ENCODE assay signal across 8 cellular contexts in the genomic region with DNA sequence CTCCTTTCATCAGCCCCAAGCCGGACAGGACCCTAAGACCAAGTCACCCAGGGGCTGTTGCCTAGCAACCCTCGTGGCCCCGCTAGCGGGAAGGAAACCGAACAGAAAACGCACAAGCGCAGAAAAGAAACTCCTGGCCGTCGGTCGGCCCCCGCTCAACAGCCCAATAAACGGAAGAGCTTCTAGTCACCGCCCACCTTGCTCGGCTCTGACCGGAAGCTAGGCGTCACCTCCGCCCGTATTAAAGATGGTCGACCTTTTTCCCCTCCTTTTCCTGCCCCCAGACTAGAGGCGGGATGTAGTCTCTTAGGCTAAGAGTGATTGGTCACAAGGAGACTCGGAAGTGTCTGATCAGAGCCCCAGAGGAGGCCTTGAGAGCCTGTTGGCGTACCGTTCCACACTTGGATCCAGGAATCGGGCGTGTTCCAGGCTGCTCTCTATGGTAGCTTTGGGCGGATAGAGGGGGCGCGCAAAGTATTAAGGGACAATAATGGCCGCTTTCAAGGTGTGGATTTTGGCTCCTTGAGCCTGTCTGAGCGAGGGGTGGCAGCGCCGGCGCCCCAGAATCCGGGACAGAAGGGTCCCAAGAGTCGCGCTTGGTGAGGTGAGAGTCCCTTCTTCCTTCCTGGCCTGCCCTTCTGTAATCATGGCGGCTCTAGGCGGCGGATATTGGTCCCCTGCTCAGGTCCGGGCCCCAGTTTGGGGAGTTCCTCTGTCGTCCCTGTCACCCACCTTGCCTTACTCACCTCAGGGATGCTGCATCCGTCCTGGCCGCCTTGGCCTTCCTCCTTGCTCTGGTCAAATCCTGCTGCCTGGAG. TPM values are rescaled to one million over a fixed set of nuclear protein-coding genes. Genes with fewer than 3 reads are reported as not detected.
DNase-seq lines count a peak whose midpoint lies in the region; ATAC-seq and TF ChIP-seq lines count a peak whose summit lies in the region.

Gene DHX38, plus strand, starts transcription at position 400 of the 818 bp plus-strand sequence. CDS start 2,311 bp downstream, outside the sequence.
Gene TXNL4B, minus strand, starts transcription at position 173 of the 818 bp plus-strand sequence. CDS start 2,871 bp downstream, outside the sequence.

- H3K27me3 Mint-ChIP-seq in T-helper 2 cell treated with Interferon-gamma antibody and Interleukin-4, amounts not matched to agents 5 μg/mL and 100 μg/mL, for 36 hours (ENCODE audit: low read depth) = no peaks in the 10 kb centered on the region

- peak within 1 kb of the TSS; percentile 98 for H3K4me3 Mint-ChIP-seq in T-helper 2 cell treated with Interferon-gamma antibody and Interleukin-4, amounts not matched to agents 5 μg/mL and 100 μg/mL, for 36 hours

- H3K4me1 ChIP-seq in ascending aorta (peaks cover 12 to 25% of the 10 kb centered on the region in 2 donors), right cardiac atrium (ENCODE audit: control insufficient read depth, insufficient read depth, low read length) (peaks cover 3% of the 10 kb centered on the region), uterus (no peaks in the 10 kb centered on the region)

- H3K9me3 ChIP-seq in ascending aorta (no peaks in the 10 kb centered on the region), right cardiac atrium (ENCODE audit: control insufficient read depth, low read length) (no peaks in the 10 kb centered on the region), uterus (no peaks in the 10 kb centered on the region)

- peaks cover 36% of the 10 kb centered on the region for H3K4me1 Mint-ChIP-seq in T-helper 2 cell treated with Interferon-gamma antibody and Interleukin-4, amounts not matched to agents 5 μg/mL and 100 μg/mL, for 36 hours (ENCODE audit: low read depth)

- ATAC-seq in GM18502 (IDR thresholded peaks at IDR 0.05; ENCODE audit: poor library complexity, unreplicated experiment) = peak; percentile 98
- peak; percentile 98 for ATAC-seq in HG02970 (IDR thresholded peaks at IDR 0.05; ENCODE audit: low FRiP score, unreplicated experiment)
- peak; percentile 100 for ATAC-seq in right cardiac atrium

- peak within 1 kb of the TSS; percentile 99 for H3K27ac Mint-ChIP-seq in T-helper 2 cell treated with Interferon-gamma antibody and Interleukin-4, amounts not matched to agents 5 μg/mL and 100 μg/mL, for 36 hours

- peaks cover 40% of the 10 kb centered on the region for H3K36me3 Mint-ChIP-seq in T-helper 2 cell treated with Interferon-gamma antibody and Interleukin-4, amounts not matched to agents 5 μg/mL and 100 μg/mL, for 36 hours (ENCODE audit: low read depth)

- H3K4me3 ChIP-seq in ascending aorta (peak within 1 kb of the TSS; percentile 75 to 87), right cardiac atrium (ENCODE audit: low read length) (peak within 1 kb of the TSS; percentile 72), uterus (peak within 1 kb of the TSS; percentile 81 to 98)

- DNase-seq in NCI-H1930 (lab: John Stamatoyannopoulos, UW) (peak; percentile 91 to 93), ascending aorta (ENCODE audit: low spot score in 2 of 2) (peak; percentile 88 to 97), right cardiac atrium (peak; percentile 94 to 97 (median 95)), pulmonary artery endothelial cell (ENCODE audit: low read depth, low spot score) (peak; percentile 97), uterus (peak; percentile 91 to 96)
- DNase-seq in T-helper 2 cell treated with Interferon-gamma antibody and Interleukin-4, amounts not matched to agents 5 μg/mL and 100 μg/mL, for 36 hours (ENCODE audit: low spot score) = peak; percentile 94

- under 1% methylated on average over 43 of the region's 43 CpGs for WGBS in right cardiac atrium

- no peak for TF ChIP-seq CTCF in ascending aorta (IDR thresholded peaks at IDR 0.05)
- peak in 2 of 4 experiments; percentile 4 to 20 for TF ChIP-seq CTCF in uterus (IDR thresholded peaks at IDR 0.05)

- intact Hi-C loops in ascending aorta (cut with DNase I) = loop anchor here (1.0 to 10.0 kb wide), 4 partner anchors 85 to 609 kb away; partner anchors contain the start of genes DHODH and PHLPP2
- intact Hi-C loops in right cardiac atrium (cut with DNase I) = loop anchor here in 1 of 4 donors (10.0 kb wide), 1 partner anchor 79 kb away; no protein-coding TSS in a partner anchor
- intact Hi-C loops in uterus (cut with DNase I; ENCODE audit: low total_unique reads) = no loop called here

- TF ChIP-seq POLR2A in uterus (IDR thresholded peaks at IDR 0.05) = peak; percentile 71 to 77

- H3K9me3 Mint-ChIP-seq in T-helper 2 cell treated with Interferon-gamma antibody and Interleukin-4, amounts not matched to agents 5 μg/mL and 100 μg/mL, for 36 hours = no peaks in the 10 kb centered on the region

- peaks cover 29 to 43% of the 10 kb centered on the region in 2 donors for H3K36me3 ChIP-seq in ascending aorta
- H3K36me3 ChIP-seq in uterus = no peaks in the 10 kb centered on the region

- H3K27me3 ChIP-seq in ascending aorta (no peaks in the 10 kb centered on the region), right cardiac atrium (ENCODE audit: control insufficient read depth, insufficient read depth) (no peaks in the 10 kb centered on the region), uterus (no peaks in the 10 kb centered on the region)

- H3K27ac ChIP-seq in ascending aorta = peak within 1 kb of the TSS; percentile 84 to 92
- H3K27ac ChIP-seq in right cardiac atrium (ENCODE audit: low read length) = peak within 1 kb of the TSS; percentile 95
- peak within 1 kb of the TSS; percentile 90 to 91 for H3K27ac ChIP-seq in uterus

RNA-seq across cellular contexts. Expression of gene DHX38, which starts in this region (rescaled TPM):
- total RNA-seq in ascending aorta (11.7 TPM), right cardiac atrium (10 to 100 TPM; 37.2 to 45.9 (median 43.1) TPM), pulmonary artery endothelial cell (96.2 and 125 TPM in 2 replicates), uterus (10 to 100 TPM; 12.8 to 73.6 (median 41.5) TPM)
- 27.7 TPM for polyA plus RNA-seq in right cardiac atrium

RNA-seq across cellular contexts. Expression of gene TXNL4B, which starts in this region (rescaled TPM):
- total RNA-seq in ascending aorta (2.4 TPM), right cardiac atrium (1 to 10 TPM; 4.5 to 7.9 (median 5.4) TPM), pulmonary artery endothelial cell (4.0 and 9.1 TPM in 2 replicates), uterus (10 to 100 TPM in 2 of 4 donors, 1 to 10 TPM in 2; 1.2 to 54.1 (median 14.9) TPM)
- 5.0 TPM for polyA plus RNA-seq in right cardiac atrium

Comparison
In these comparisons a context has a peak if more than half of its experiments do, and no peak if none do; other contexts are left out.
1. Peak in every context shown above with its lines: DNase-seq, ATAC-seq, H3K4me3 ChIP-seq and H3K27ac ChIP-seq.